ENCODE assay signal across 14 cellular contexts in genomic region chr11:129985823-129986222, GRCh38. TPM values are rescaled to one million over a fixed set of nuclear protein-coding genes. Genes with fewer than 3 reads are reported as not detected.
A peak's percentile ranks its signal among the peaks of the same experiment; 100 is the strongest.
DNase-seq lines count a peak whose midpoint lies in the region; ATAC-seq and TF ChIP-seq lines count a peak whose summit lies in the region.
"Had no signal": no experiment of that assay in that cellular context is flagged by ENCODE, and none has a peak within 500 bp of the region (broad histone marks: within the 10 kb centered on the region; RNA-seq: fewer than 3 reads in every experiment).

No MANE protein-coding gene starts in this region.

- H3K36me3 Mint-ChIP-seq in natural killer cell treated with Interleukin-12 subunit alpha and Interleukin-12 subunit beta and Interleukin-15 and Interleukin-18, amount 100 ng/mL, for 72 hours = no peaks in the 10 kb centered on the region
- H3K36me3 Mint-ChIP-seq: CD4-positive, CD25-positive, alpha-beta regulatory T cell had no signal

- peak; percentile 33 for ATAC-seq in stimulated activated naive CD8-positive, alpha-beta T cell treated with anti-CD3 and anti-CD28 coated beads, Interleukin-15, amount 100 ng/mL, for 72 hours
- ATAC-seq in stimulated activated naive CD8-positive, alpha-beta T cell treated with anti-CD3 and anti-CD28 coated beads, Interleukin-15, Interleukin-2, amounts not matched to agents 100 U/mL and 50 U/mL, for 24 hours = no peak
- ATAC-seq in esophagus mucosa (peak; percentile 37), HG03520 (IDR thresholded peaks at IDR 0.05; ENCODE audit: unreplicated experiment) (no peak)
- ATAC-seq in natural killer cell treated with Interleukin-12 subunit alpha and Interleukin-12 subunit beta and Interleukin-15 and Interleukin-18, amount 100 ng/mL, for 72 hours = peak; percentile 84 to 93
- ATAC-seq: GM23338 had no signal

- no peak overlapping the region for H3K4me3 ChIP-seq in dorsolateral prefrontal cortex
- H3K4me3 ChIP-seq: BLaER1 treated with 17β-estradiol and CSF1 and Interleukin-3, amounts not matched to agents 10 nM and 100 nM; GM23338 had no signal

- H3K9me3 Mint-ChIP-seq in stimulated activated naive CD8-positive, alpha-beta T cell treated with anti-CD3 and anti-CD28 coated beads, Interleukin-15, amount 100 ng/mL, for 72 hours = no peaks in the 10 kb centered on the region
- no peaks in the 10 kb centered on the region for H3K9me3 Mint-ChIP-seq in natural killer cell treated with Interleukin-12 subunit alpha and Interleukin-12 subunit beta and Interleukin-15 and Interleukin-18, amount 100 ng/mL, for 72 hours

- no peaks in the 10 kb centered on the region for H3K4me1 Mint-ChIP-seq in stimulated activated naive CD8-positive, alpha-beta T cell treated with anti-CD3 and anti-CD28 coated beads, Interleukin-15, amount 100 ng/mL, for 72 hours
- H3K4me1 Mint-ChIP-seq in natural killer cell treated with Interleukin-12 subunit alpha and Interleukin-12 subunit beta and Interleukin-15 and Interleukin-18, amount 100 ng/mL, for 72 hours (ENCODE audit: low read depth in 2 of 2) = peaks cover 10 to 11% of the 10 kb centered on the region in 2 donors
- H3K4me1 Mint-ChIP-seq: GM23338 had no signal

- no peak for DNase-seq in stimulated activated naive CD8-positive, alpha-beta T cell treated with anti-CD3 and anti-CD28 coated beads, Interleukin-15, amount 100 ng/mL, for 72 hours
- no peak for DNase-seq in stimulated activated naive CD8-positive, alpha-beta T cell treated with anti-CD3 and anti-CD28 coated beads, Interleukin-15, Interleukin-2, amounts not matched to agents 100 U/mL and 50 U/mL, for 24 hours
- DNase-seq in natural killer cell treated with Interleukin-12 subunit alpha and Interleukin-12 subunit beta and Interleukin-15 and Interleukin-18, amount 100 ng/mL, for 72 hours (ENCODE audit: low spot score) = no peak
- no peak for DNase-seq in dorsolateral prefrontal cortex
- no peak for DNase-seq in epidermal melanocyte (ENCODE audit: insufficient read length, low spot score)
- DNase-seq: ACHN; Calu3; CD4-positive, CD25-positive, alpha-beta regulatory T cell; DMS 273 treated with DMSO at 0.1 percent for 48 hours; H7 had no signal

- no peak overlapping the region for H3K4me3 Mint-ChIP-seq in stimulated activated naive CD8-positive, alpha-beta T cell treated with anti-CD3 and anti-CD28 coated beads, Interleukin-15, amount 100 ng/mL, for 72 hours
- H3K4me3 Mint-ChIP-seq in natural killer cell treated with Interleukin-12 subunit alpha and Interleukin-12 subunit beta and Interleukin-15 and Interleukin-18, amount 100 ng/mL, for 72 hours = no peak overlapping the region
- H3K4me3 Mint-ChIP-seq: CD4-positive, CD25-positive, alpha-beta regulatory T cell; GM23338 had no signal

- H3K27ac ChIP-seq in dorsolateral prefrontal cortex = no peak overlapping the region
- H3K27ac ChIP-seq: BLaER1 treated with 17β-estradiol and CSF1 and Interleukin-3, amounts not matched to agents 10 nM and 100 nM had no signal

- TF ChIP-seq CTCF in dorsolateral prefrontal cortex (IDR thresholded peaks at IDR 0.05 in 54 of 56, conservative IDR thresholded peaks at IDR 0.05 in 2 of 56; ENCODE audit: low read depth in 1 of 56, partially characterized antibody in 56 of 56) = no peak

- no peak overlapping the region for H3K27ac Mint-ChIP-seq in stimulated activated naive CD8-positive, alpha-beta T cell treated with anti-CD3 and anti-CD28 coated beads, Interleukin-15, amount 100 ng/mL, for 72 hours
- H3K27ac Mint-ChIP-seq in natural killer cell treated with Interleukin-12 subunit alpha and Interleukin-12 subunit beta and Interleukin-15 and Interleukin-18, amount 100 ng/mL, for 72 hours = no peak overlapping the region
- H3K27ac Mint-ChIP-seq: CD4-positive, CD25-positive, alpha-beta regulatory T cell; GM23338 had no signal

- no peaks in the 10 kb centered on the region for H3K27me3 Mint-ChIP-seq in stimulated activated naive CD8-positive, alpha-beta T cell treated with anti-CD3 and anti-CD28 coated beads, Interleukin-15, amount 100 ng/mL, for 72 hours
- H3K27me3 Mint-ChIP-seq in natural killer cell treated with Interleukin-12 subunit alpha and Interleukin-12 subunit beta and Interleukin-15 and Interleukin-18, amount 100 ng/mL, for 72 hours = no peaks in the 10 kb centered on the region
- H3K27me3 Mint-ChIP-seq: CD4-positive, CD25-positive, alpha-beta regulatory T cell had no signal

- intact Hi-C loops in dorsolateral prefrontal cortex (cut with DNase I) = no loop called here

- H3K27me3 ChIP-seq in dorsolateral prefrontal cortex = no peaks in the 10 kb centered on the region
- H3K27me3 ChIP-seq: BLaER1 treated with 17β-estradiol and CSF1 and Interleukin-3, amounts not matched to agents 10 nM and 100 nM had no signal

RNA-seq across cellular contexts. Expression of gene PRDM10, which starts 16.8 kb away (rescaled TPM):
- total RNA-seq in esophagus mucosa = 10.0 TPM
- 10 to 100 TPM; 14.6 to 18.7 TPM for total RNA-seq in natural killer cell treated with Interleukin-12 subunit alpha and Interleukin-12 subunit beta and Interleukin-15 and Interleukin-18, amount 100 ng/mL, for 72 hours
- 10 to 100 TPM; 11.0 to 30.1 (median 17.7) TPM for total RNA-seq in dorsolateral prefrontal cortex

Comparison
In these comparisons a context has a peak if more than half of its experiments do, and no peak if none do; other contexts are left out.
1. ATAC-seq: peak in stimulated activated naive CD8-positive, alpha-beta T cell treated with anti-CD3 and anti-CD28 coated beads, Interleukin-15, amount 100 ng/mL, for 72 hours (single experiment), esophagus mucosa (single experiment) and natural killer cell treated with Interleukin-12 subunit alpha and Interleukin-12 subunit beta and Interleukin-15 and Interleukin-18, amount 100 ng/mL, for 72 hours (2 of 2); none in stimulated activated naive CD8-positive, alpha-beta T cell treated with anti-CD3 and anti-CD28 coated beads, Interleukin-15, Interleukin-2, amounts not matched to agents 100 U/mL and 50 U/mL, for 24 hours (single experiment) and HG03520 (single experiment).